In genomic region chr9:107954303-107954702, GRCh38 we compare ENCODE assay signal across 22 cellular contexts.
DNase-seq lines count a peak whose midpoint lies in the region; ATAC-seq, FAIRE-seq and TF ChIP-seq lines count a peak whose summit lies in the region.
"Had no signal": no experiment of that assay in that cellular context is flagged by ENCODE, and none has a peak within 500 bp of the region (broad histone marks: within the 10 kb centered on the region; RNA-seq: fewer than 3 reads in every experiment).

No MANE protein-coding gene starts in this region.

- H3K4me1 ChIP-seq in heart left ventricle (no peaks in the 10 kb centered on the region), mucosa of descending colon (ENCODE audit: low read depth) (peaks cover 3% of the 10 kb centered on the region), transverse colon (no peaks in the 10 kb centered on the region)
- H3K4me1 ChIP-seq: SJCRH30 had no signal

- DNase-seq in H54 (ENCODE audit: insufficient read length, low spot score) (no peak), heart left ventricle (no peak), mucosa of descending colon (no peak), transverse colon (no peak), NCI-H526 (lab: John Stamatoyannopoulos, UW) (no peak), NCI-H2029 treated with DMSO at 0.1 percent for 48 hours (lab: John Stamatoyannopoulos, UW) (no peak), dermis blood vessel endothelial cell (no peak)
- DNase-seq: CD4-positive, alpha-beta memory T cell; DMS 273 treated with DMSO at 0.1 percent for 48 hours; DMS79 treated with DMSO at 0.1 percent for 48 hours; HCEC 1CT; KG1; NCI-H1092; NCI-H1436; NCI-H2029; NCI-H226; NCI-H510A treated with DMSO at 0.1 percent for 48 hours; NCI-H774; NK-92 treated with Interleukin-12 subunit alpha and Interleukin-12 subunit beta, amount 100 ng/mL, for 24 hours; SJCRH30 had no signal

- in situ Hi-C loops in transverse colon (cut with MboI; ENCODE audit: low pct_ligation_motif_present in 1 of 4, low pct_unique_long_range_greater_than_20kb in 1 of 4, low sequenced_read_pairs in 3 of 4): no loop called here

- 85 to 93% (median 89%) methylated on average over 6 of the region's 6 CpGs for WGBS in heart left ventricle, 4 donors
- WGBS in transverse colon (ENCODE audit: low coverage in 1 of 2), 2 donors: 86 to 87% methylated on average over 6 of the region's 6 CpGs

- peak; percentile 41 for TF ChIP-seq EP300 in transverse colon (IDR thresholded peaks at IDR 0.05; ENCODE audit: low read depth)

- intact Hi-C loops in heart left ventricle (cut with DNase I) (no loop called here), mucosa of descending colon (cut with DNase I, micrococcal nuclease) (no loop called here), transverse colon (cut with DNase I; ENCODE audit: low total_unique reads) (no loop called here)

- no peak for TF ChIP-seq POLR2A in H54 (IDR thresholded peaks at IDR 0.05; ENCODE audit: low read depth, low read length)
- no peak for TF ChIP-seq POLR2A in heart left ventricle (IDR thresholded peaks at IDR 0.05)
- no peak for TF ChIP-seq POLR2A in transverse colon (IDR thresholded peaks at IDR 0.05)

- H3K9me3 ChIP-seq in heart left ventricle: peaks cover 0 to 16% (median 5%) of the 10 kb centered on the region in 12 donors
- H3K9me3 ChIP-seq in mucosa of descending colon: no peaks in the 10 kb centered on the region
- H3K9me3 ChIP-seq in transverse colon: no peaks in the 10 kb centered on the region
- H3K9me3 ChIP-seq: SJCRH30 had no signal

- ATAC-seq in heart left ventricle: peak; percentile 24 to 64 (median 46)
- peak; percentile 34 for ATAC-seq in mucosa of descending colon

- no peak for TF ChIP-seq CTCF in heart left ventricle (IDR thresholded peaks at IDR 0.05)
- no peak for TF ChIP-seq CTCF in mucosa of descending colon (IDR thresholded peaks at IDR 0.05)
- no peak for TF ChIP-seq CTCF in transverse colon (IDR thresholded peaks at IDR 0.05)

- H3K27me3 ChIP-seq in heart left ventricle: no peaks in the 10 kb centered on the region
- no peaks in the 10 kb centered on the region for H3K27me3 ChIP-seq in transverse colon
- H3K27me3 ChIP-seq: SJCRH30 had no signal

- H3K27ac ChIP-seq in heart left ventricle (no peak overlapping the region), transverse colon (no peak overlapping the region)
- H3K27ac ChIP-seq: HL-60, RWPE1, SJCRH30 had no signal

- peak; percentile 33 for FAIRE-seq in H54 (lab: Jason Lieb, UNC)

- H3K4me3 ChIP-seq in heart left ventricle: no peak overlapping the region
- H3K4me3 ChIP-seq in mucosa of descending colon: no peak overlapping the region
- no peak overlapping the region for H3K4me3 ChIP-seq in transverse colon
- H3K4me3 ChIP-seq: SJCRH30 had no signal

- H3K36me3 ChIP-seq in heart left ventricle (no peaks in the 10 kb centered on the region), mucosa of descending colon (ENCODE audit: low read depth) (no peaks in the 10 kb centered on the region), transverse colon (no peaks in the 10 kb centered on the region)
- H3K36me3 ChIP-seq: SJCRH30 had no signal
